28 cellular contexts compared by ENCODE assay signal in the genomic region with DNA sequence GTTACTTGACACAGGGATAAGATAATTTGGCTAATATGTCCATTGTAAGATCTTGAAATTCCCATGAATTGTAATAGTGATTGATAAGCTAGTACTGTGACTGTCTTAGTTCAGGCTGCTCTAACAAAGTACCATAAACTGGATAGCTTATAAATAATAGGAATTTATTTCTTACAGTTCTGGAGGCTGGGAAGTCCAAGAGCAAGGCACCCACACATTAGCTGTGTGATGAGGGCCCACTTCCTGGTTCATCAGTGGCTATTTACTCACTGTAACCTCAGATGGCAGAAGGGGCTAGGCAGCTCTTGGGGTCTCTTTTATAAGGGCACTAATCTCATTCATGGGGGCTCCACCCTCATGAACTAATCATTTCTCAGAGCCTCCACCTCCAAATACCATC. TPM values are rescaled to one million over a fixed set of nuclear protein-coding genes. Genes with fewer than 3 reads are reported as not detected.
"Had no signal": no experiment of that assay in that cellular context is flagged by ENCODE, and none has a peak within 500 bp of the region (broad histone marks: within the 10 kb centered on the region; RNA-seq: fewer than 3 reads in every experiment).

No MANE protein-coding gene starts in this region.

- H3K4me1 ChIP-seq: colonic mucosa, esophagus muscularis mucosa, esophagus squamous epithelium, foreskin keratinocyte, gastrocnemius medialis, gastroesophageal sphincter, heart left ventricle, heart right ventricle had no signal

- H3K4me3 ChIP-seq: colonic mucosa, coronary artery, dorsolateral prefrontal cortex, esophagus muscularis mucosa, esophagus squamous epithelium, gastrocnemius medialis, gastroesophageal sphincter, heart left ventricle, heart right ventricle had no signal

- H3K27me3 ChIP-seq: colonic mucosa, dorsolateral prefrontal cortex, esophagus muscularis mucosa, esophagus squamous epithelium, foreskin keratinocyte, gastrocnemius medialis, gastroesophageal sphincter, heart left ventricle, heart right ventricle had no signal

- H3K36me3 ChIP-seq: esophagus squamous epithelium had no signal

- H3K9me3 ChIP-seq: colonic mucosa, esophagus muscularis mucosa, esophagus squamous epithelium, gastrocnemius medialis had no signal

- DNase-seq: colonic mucosa; cortex of kidney; dermis blood vessel endothelial cell; dorsolateral prefrontal cortex; effector CD4-positive, alpha-beta T cell; effector CD8-positive, alpha-beta T cell; effector memory CD4-positive, alpha-beta T cell; effector memory CD8-positive, alpha-beta T cell; endodermal cell; erythroblast; esophagus squamous epithelium; foreskin fibroblast; foreskin keratinocyte; foreskin melanocyte; gastrocnemius medialis; glutamatergic neuron; head of caudate nucleus; heart left ventricle; heart right ventricle had no signal

- H3K27ac ChIP-seq: colonic mucosa, coronary artery, dorsolateral prefrontal cortex, epithelial cell of prostate, esophagus muscularis mucosa, esophagus squamous epithelium, foreskin keratinocyte, gastrocnemius medialis, gastroesophageal sphincter, heart left ventricle, heart right ventricle had no signal

- FAIRE-seq: colon, endometrium, endothelial cell of umbilical vein, frontal cortex had no signal

- ATAC-seq: effector memory CD8-positive, alpha-beta T cell; esophagus mucosa; foreskin keratinocyte; gastrocnemius medialis; gastroesophageal sphincter; heart left ventricle; heart right ventricle had no signal

RNA-seq across cellular contexts. Expression of a gene that starts 28.5 kb away (rescaled TPM):
- total RNA-seq: foreskin keratinocyte had no signal
- polyA plus RNA-seq: foreskin keratinocyte had no signal

RNA-seq across cellular contexts. Expression of a gene that starts 59.3 kb away (rescaled TPM):
- total RNA-seq: gastrocnemius medialis, gastroesophageal sphincter had no signal
